8 cellular contexts compared by ENCODE assay signal in genomic region chr2:131673400-131674173, GRCh38.
DNase-seq lines count a peak whose midpoint lies in the region; ATAC-seq and TF ChIP-seq lines count a peak whose summit lies in the region.

No MANE protein-coding gene starts in this region.

- H3K9me3 ChIP-seq in effector memory CD4-positive, alpha-beta T cell (ENCODE audit: control insufficient read depth, low read length): no peaks in the 10 kb centered on the region
- H3K9me3 ChIP-seq in mesenchymal stem cell (ENCODE audit: control insufficient read depth, low read length): no peaks in the 10 kb centered on the region

- H2BK12ac ChIP-seq in mesenchymal stem cell (ENCODE audit: low read length in 2 of 2): no peak overlapping the region

- no peaks in the 10 kb centered on the region for H3K36me3 Mint-ChIP-seq in activated CD8-positive, alpha-beta T cell treated with anti-CD3 and anti-CD28 coated beads for 36 hours (ENCODE audit: low read depth)

- peak; percentile 83 for TF ChIP-seq CTCF in activated CD8-positive, alpha-beta T cell treated with anti-CD3 and anti-CD28 coated beads for 36 hours (IDR thresholded peaks at IDR 0.05)

- no peak overlapping the region for H3K4ac ChIP-seq in mesenchymal stem cell (ENCODE audit: low read depth in 1 of 2, low read length in 2 of 2)

- H2BK120ac ChIP-seq in mesenchymal stem cell (ENCODE audit: low read depth, low read length): no peak overlapping the region

- peaks cover 19% of the 10 kb centered on the region for H3K27me3 ChIP-seq in effector memory CD4-positive, alpha-beta T cell (replicated peaks; ENCODE audit: control insufficient read depth, insufficient read depth, low read length, poor library complexity, severe bottlenecking)
- no peaks in the 10 kb centered on the region for H3K27me3 ChIP-seq in mesenchymal stem cell (ENCODE audit: control insufficient read depth in 1 of 2, insufficient read depth in 1 of 2, low read length in 2 of 2)

- ATAC-seq in GM18868 (IDR thresholded peaks at IDR 0.05; ENCODE audit: unreplicated experiment) (peak; percentile 87), HG03103 (IDR thresholded peaks at IDR 0.05; ENCODE audit: low read depth, unreplicated experiment) (peak; percentile 81)
- peak; percentile 85 for ATAC-seq in activated CD8-positive, alpha-beta T cell treated with anti-CD3 and anti-CD28 coated beads for 36 hours

- DNase-seq in AG20443 (ENCODE audit: low spot score) (peak; percentile 82), NCI-H460 (ENCODE audit: extremely low read depth, low read depth) (peak; percentile 77), mesenchymal stem cell (peak; percentile 70)
- DNase-seq in activated CD8-positive, alpha-beta T cell treated with anti-CD3 and anti-CD28 coated beads for 36 hours: peak; percentile 76
- DNase-seq in effector memory CD4-positive, alpha-beta T cell: peak in 2 of 3 donors; percentile 37
- DNase-seq in stimulated activated CD8-positive, alpha-beta memory T cell treated with anti-CD3 and anti-CD28 coated beads, Interleukin-2, amount 100 ng/mL, for 1 hour (ENCODE audit: low read depth in 2 of 2): peak; percentile 28 to 41

- no peak overlapping the region for H3K27ac ChIP-seq in effector memory CD4-positive, alpha-beta T cell (ENCODE audit: insufficient read depth, low read length, poor library complexity, severe bottlenecking)
- H3K27ac ChIP-seq in mesenchymal stem cell (ENCODE audit: low read length, poor library complexity, severe bottlenecking): no peak overlapping the region

- no peak overlapping the region for H3K4me3 Mint-ChIP-seq in activated CD8-positive, alpha-beta T cell treated with anti-CD3 and anti-CD28 coated beads for 36 hours

- intact Hi-C loops in activated CD8-positive, alpha-beta T cell treated with anti-CD3 and anti-CD28 coated beads for 36 hours (cut with micrococcal nuclease): loop anchor here (5.0 to 10.0 kb wide), 3 partner anchors 131 to 521 kb away; no protein-coding TSS in a partner anchor

- H2BK15ac ChIP-seq in mesenchymal stem cell (ENCODE audit: low read depth, poor library complexity, severe bottlenecking): no peak overlapping the region

- H2AK5ac ChIP-seq in mesenchymal stem cell (ENCODE audit: low read length, severe bottlenecking): no peak overlapping the region

- H3K14ac ChIP-seq in mesenchymal stem cell (ENCODE audit: low read length in 2 of 2): peak overlapping the region in 1 of 2 experiments; percentile 38

- H3K4me2 ChIP-seq in mesenchymal stem cell (ENCODE audit: low read length, poor library complexity, severe bottlenecking): peak overlapping the region; percentile 69

- no peak overlapping the region for H4K91ac ChIP-seq in mesenchymal stem cell (ENCODE audit: low read length)

- peaks cover 12% of the 10 kb centered on the region for H3K27me3 Mint-ChIP-seq in activated CD8-positive, alpha-beta T cell treated with anti-CD3 and anti-CD28 coated beads for 36 hours

- peak overlapping the region; percentile 38 for H3K9ac ChIP-seq in mesenchymal stem cell (ENCODE audit: low read length)

- no peak overlapping the region for H2BK5ac ChIP-seq in mesenchymal stem cell (ENCODE audit: low read depth, low read length, poor library complexity, severe bottlenecking)

- peak overlapping the region in 1 of 2 experiments; percentile 37 for H3K18ac ChIP-seq in mesenchymal stem cell (ENCODE audit: low read depth in 1 of 2, low read length in 2 of 2)

- 8% methylated on average over 42 of the region's 48 CpGs for WGBS in mesenchymal stem cell

- no peak overlapping the region for H3K23ac ChIP-seq in mesenchymal stem cell (ENCODE audit: low read length in 2 of 2)

- peak overlapping the region; percentile 78 for H2AFZ ChIP-seq in mesenchymal stem cell (ENCODE audit: low read depth, low read length)

- H4K8ac ChIP-seq in mesenchymal stem cell (ENCODE audit: low read length): peak overlapping the region; percentile 10

- H3K4me3 ChIP-seq in effector memory CD4-positive, alpha-beta T cell (ENCODE audit: insufficient read depth, low read depth, low read length, poor library complexity, severe bottlenecking): peak overlapping the region; percentile 37
- H3K4me3 ChIP-seq in mesenchymal stem cell (ENCODE audit: insufficient read depth in 1 of 2, low read depth in 1 of 2, low read length in 2 of 2): peak overlapping the region in 1 of 2 experiments; percentile 72

- POLR2A ChIA-PET in activated CD8-positive, alpha-beta T cell treated with anti-CD3 and anti-CD28 coated beads for 36 hours (lab: Charles Lee): no interaction called here

- H3K9me3 Mint-ChIP-seq in activated CD8-positive, alpha-beta T cell treated with anti-CD3 and anti-CD28 coated beads for 36 hours: no peaks in the 10 kb centered on the region

- H3K79me1 ChIP-seq in mesenchymal stem cell (replicated peaks; ENCODE audit: low read length, poor library complexity, severe bottlenecking): no peaks in the 10 kb centered on the region

- H3K36me3 ChIP-seq in effector memory CD4-positive, alpha-beta T cell (ENCODE audit: control insufficient read depth, insufficient read depth, low read length): no peaks in the 10 kb centered on the region
- H3K36me3 ChIP-seq in mesenchymal stem cell (ENCODE audit: control insufficient read depth in 1 of 2, insufficient read depth in 2 of 2, low read depth in 1 of 2, low read length in 2 of 2): no peaks in the 10 kb centered on the region

- H3K4me1 ChIP-seq in effector memory CD4-positive, alpha-beta T cell (ENCODE audit: control insufficient read depth, insufficient read depth, low read length, poor library complexity, severe bottlenecking): peaks cover 15% of the 10 kb centered on the region
- peaks cover 25% of the 10 kb centered on the region for H3K4me1 ChIP-seq in mesenchymal stem cell (ENCODE audit: control insufficient read depth, insufficient read depth, low read depth, low read length)

- peaks cover 6% of the 10 kb centered on the region for H3K4me1 Mint-ChIP-seq in activated CD8-positive, alpha-beta T cell treated with anti-CD3 and anti-CD28 coated beads for 36 hours (ENCODE audit: low read depth)

- no peak overlapping the region for H3K27ac Mint-ChIP-seq in activated CD8-positive, alpha-beta T cell treated with anti-CD3 and anti-CD28 coated beads for 36 hours

- CTCF ChIA-PET in activated CD8-positive, alpha-beta T cell treated with anti-CD3 and anti-CD28 coated beads for 36 hours (lab: Charles Lee): interaction anchor here (1.0 to 3.4 kb wide), 11 partner anchors 9 to 520 kb away, joined by 3 to 27 read pairs (median 8); no protein-coding TSS in a partner anchor
